In genomic region chr11:65477271-65478029, GRCh38 we compare ENCODE assay signal across 1 cellular context.
TF ChIP-seq lines count a peak whose summit lies in the region.

No MANE protein-coding gene starts in this region.

TF ChIP-seq in A549, 52 proteins besides CTCF, POLR2A, EP300 and RAD21 (continued from another document):
- TF ChIP-seq CEBPB (IDR thresholded peaks at IDR 0.05) (peak; percentile 30 to 80; a peak in 3 of 4 replicates), TP53 (CRISPR knock-in tag; IDR thresholded peaks at IDR 0.05) (peak; percentile 8), GATA3 (IDR thresholded peaks at IDR 0.05; ENCODE audit: borderline replicate concordance) (no peak), JUN (IDR thresholded peaks at IDR 0.05) (peak in 1 of 2 experiments; percentile 90; a peak in 4 of 5 replicates), EHMT2 (IDR thresholded peaks at IDR 0.05; ENCODE audit: low read depth) (no peak), HEYL (CRISPR knock-in tag; IDR thresholded peaks at IDR 0.05) (peak; percentile 82), ESRRA (IDR thresholded peaks at IDR 0.05; ENCODE audit: borderline replicate concordance, low read length) (no peak), BHLHE40 (IDR thresholded peaks at IDR 0.05; ENCODE audit: low read depth, low read length) (peak; percentile 65), HOXB13 (CRISPR knock-in tag; IDR thresholded peaks at IDR 0.05; ENCODE audit: low read depth) (peak; percentile 93), RCOR1 (IDR thresholded peaks at IDR 0.05; ENCODE audit: low read depth, low read length) (no peak), ZSCAN20 (CRISPR knock-in tag; IDR thresholded peaks at IDR 0.05) (peak; percentile 85), SMC3 (IDR thresholded peaks at IDR 0.05) (peak; percentile 31; the same call in 2 of the 3 replicates), MAZ (IDR thresholded peaks at IDR 0.05; ENCODE audit: borderline replicate concordance, low read depth, low read length) (0 out of 2 replicates have a peak, but pooled peaks have one; percentile 6), MAX (IDR thresholded peaks at IDR 0.05) (peak; percentile 84), JUNB (IDR thresholded peaks at IDR 0.05) (peak; percentile 52), E2F6 (IDR thresholded peaks at IDR 0.05; ENCODE audit: borderline replicate concordance, low read depth) (peak; percentile 80; the same call in 1 of the 2 replicates), FOSB (CRISPR knock-in tag; IDR thresholded peaks at IDR 0.05) (peak; percentile 96), POLR2AphosphoS2 (conservative IDR thresholded peaks at IDR 0.05; ENCODE audit: low read length) (no peak)
- TF ChIP-seq, protein P1, sequence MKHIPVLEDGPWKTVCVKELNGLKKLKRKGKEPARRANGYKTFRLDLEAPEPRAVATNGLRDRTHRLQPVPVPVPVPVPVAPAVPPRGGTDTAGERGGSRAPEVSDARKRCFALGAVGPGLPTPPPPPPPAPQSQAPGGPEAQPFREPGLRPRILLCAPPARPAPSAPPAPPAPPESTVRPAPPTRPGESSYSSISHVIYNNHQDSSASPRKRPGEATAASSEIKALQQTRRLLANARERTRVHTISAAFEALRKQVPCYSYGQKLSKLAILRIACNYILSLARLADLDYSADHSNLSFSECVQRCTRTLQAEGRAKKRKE (CRISPR knock-in tag; IDR thresholded peaks at IDR 0.05; ENCODE audit: low read depth) = peak; percentile 88
- TF ChIP-seq, protein P2, sequence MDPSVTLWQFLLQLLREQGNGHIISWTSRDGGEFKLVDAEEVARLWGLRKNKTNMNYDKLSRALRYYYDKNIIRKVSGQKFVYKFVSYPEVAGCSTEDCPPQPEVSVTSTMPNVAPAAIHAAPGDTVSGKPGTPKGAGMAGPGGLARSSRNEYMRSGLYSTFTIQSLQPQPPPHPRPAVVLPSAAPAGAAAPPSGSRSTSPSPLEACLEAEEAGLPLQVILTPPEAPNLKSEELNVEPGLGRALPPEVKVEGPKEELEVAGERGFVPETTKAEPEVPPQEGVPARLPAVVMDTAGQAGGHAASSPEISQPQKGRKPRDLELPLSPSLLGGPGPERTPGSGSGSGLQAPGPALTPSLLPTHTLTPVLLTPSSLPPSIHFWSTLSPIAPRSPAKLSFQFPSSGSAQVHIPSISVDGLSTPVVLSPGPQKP (IDR thresholded peaks at IDR 0.05; ENCODE audit: low read depth, low read length) = no peak
- TF ChIP-seq, protein P3, sequence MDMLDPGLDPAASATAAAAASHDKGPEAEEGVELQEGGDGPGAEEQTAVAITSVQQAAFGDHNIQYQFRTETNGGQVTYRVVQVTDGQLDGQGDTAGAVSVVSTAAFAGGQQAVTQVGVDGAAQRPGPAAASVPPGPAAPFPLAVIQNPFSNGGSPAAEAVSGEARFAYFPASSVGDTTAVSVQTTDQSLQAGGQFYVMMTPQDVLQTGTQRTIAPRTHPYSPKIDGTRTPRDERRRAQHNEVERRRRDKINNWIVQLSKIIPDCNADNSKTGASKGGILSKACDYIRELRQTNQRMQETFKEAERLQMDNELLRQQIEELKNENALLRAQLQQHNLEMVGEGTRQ (IDR thresholded peaks at IDR 0.05) = peak; percentile 98
